ENCODE assay signal across 11 cellular contexts in genomic region chr11:122441702-122442092, GRCh38.
DNase-seq lines count a peak whose midpoint lies in the region; ATAC-seq and TF ChIP-seq lines count a peak whose summit lies in the region.
"Had no signal": no experiment of that assay in that cellular context is flagged by ENCODE, and none has a peak within 500 bp of the region (broad histone marks: within the 10 kb centered on the region; RNA-seq: fewer than 3 reads in every experiment).

No MANE protein-coding gene starts in this region.

- peaks cover 0 to 25% (median 3%) of the 10 kb centered on the region in 3 donors for H3K4me1 ChIP-seq in esophagus squamous epithelium
- peaks cover 4% of the 10 kb centered on the region for H3K4me1 ChIP-seq in rectal smooth muscle tissue (ENCODE audit: control insufficient read depth, insufficient read depth, low read length)
- H3K4me1 ChIP-seq: colonic mucosa had no signal

- no peak for TF ChIP-seq CTCF in BJ (IDR thresholded peaks at IDR 0.05; ENCODE audit: insufficient read depth, low read depth, low read length)
- TF ChIP-seq CTCF in esophagus squamous epithelium (IDR thresholded peaks at IDR 0.05) = no peak

- no peak overlapping the region for H3K9ac ChIP-seq in rectal smooth muscle tissue (ENCODE audit: low read length)

- ATAC-seq in HG02938 (IDR thresholded peaks at IDR 0.05; ENCODE audit: unreplicated experiment) (no peak), GM18505 (IDR thresholded peaks at IDR 0.05; ENCODE audit: unreplicated experiment) (no peak)

- TF ChIP-seq POLR2A in esophagus squamous epithelium (IDR thresholded peaks at IDR 0.05) (no peak), GM18505 (IDR thresholded peaks at IDR 0.05; ENCODE audit: borderline replicate concordance, extremely low read depth, insufficient read depth, insufficient read length) (no peak)

- DNase-seq in BJ (ENCODE audit: low read depth) = no peak
- peak; percentile 62 for DNase-seq in NCI-H2029 (lab: John Stamatoyannopoulos, UW)
- no peak for DNase-seq in esophagus squamous epithelium (lab: John Stamatoyannopoulos, UW)
- DNase-seq in AML-193 (lab: John Stamatoyannopoulos, UW) = no peak
- no peak for DNase-seq in activated gamma-delta T cell (lab: John Stamatoyannopoulos, UW)
- DNase-seq: activated T-cell treated with anti-CD3 and anti-CD28 coated beads, Interleukin-2, amount 50 U/mL, for 72 hours had no signal

- H3K36me3 ChIP-seq in BJ (ENCODE audit: control insufficient read depth, insufficient read depth, low read length) (no peaks in the 10 kb centered on the region), esophagus squamous epithelium (no peaks in the 10 kb centered on the region), rectal smooth muscle tissue (ENCODE audit: control insufficient read depth, insufficient read depth, low read length) (no peaks in the 10 kb centered on the region)
- H3K36me3 ChIP-seq: colonic mucosa, neutrophil had no signal

- 15 to 34% methylated on average over 5 of the region's 5 CpGs for WGBS in esophagus squamous epithelium, 2 donors

- CTCF ChIA-PET in BJ (lab: Yijun Ruan, JAX) = no interaction called here

- H3K4me3 ChIP-seq in BJ (ENCODE audit: low read depth, low read length) = peak overlapping the region; percentile 39
- H3K4me3 ChIP-seq in esophagus squamous epithelium = peak overlapping the region in 3 of 4 donors; percentile 45 to 61 (median 48)
- H3K4me3 ChIP-seq in rectal smooth muscle tissue (ENCODE audit: low read length) = peak overlapping the region; percentile 25
- H3K4me3 ChIP-seq: colonic mucosa had no signal

- POLR2A ChIA-PET in BJ (lab: Charles Lee) = interaction anchor here (0.6 kb wide), 1 partner anchor 125 kb away, joined by 4 read pairs; no protein-coding TSS in a partner anchor

- peak overlapping the region in 2 of 4 donors; percentile 67 to 83 for H3K27ac ChIP-seq in esophagus squamous epithelium
- no peak overlapping the region for H3K27ac ChIP-seq in rectal smooth muscle tissue (ENCODE audit: low read depth, low read length)
- H3K27ac ChIP-seq: colonic mucosa, neutrophil had no signal

- H3K27me3 ChIP-seq in BJ (ENCODE audit: control insufficient read depth, insufficient read depth, low read length) (peaks cover 14% of the 10 kb centered on the region), esophagus squamous epithelium (peaks cover 0 to 37% (median 0%) of the 10 kb centered on the region in 4 donors), rectal smooth muscle tissue (ENCODE audit: control insufficient read depth, insufficient read depth, low read length) (no peaks in the 10 kb centered on the region)
- H3K27me3 ChIP-seq: colonic mucosa had no signal

- H3K9me3 ChIP-seq in esophagus squamous epithelium = no peaks in the 10 kb centered on the region
- H3K9me3 ChIP-seq: colonic mucosa, neutrophil had no signal

- intact Hi-C loops in esophagus squamous epithelium (cut with DNase I) = no loop called here
